In genomic region chr16:88454315-88455057, GRCh38 we compare ENCODE assay signal across 8 cellular contexts. TPM values are rescaled to one million over a fixed set of nuclear protein-coding genes. Genes with fewer than 3 reads are reported as not detected.
DNase-seq lines count a peak whose midpoint lies in the region; ATAC-seq and TF ChIP-seq lines count a peak whose summit lies in the region.

No MANE protein-coding gene starts in this region.

- H3K27me3 ChIP-seq in cardiac muscle cell (no peaks in the 10 kb centered on the region), esophagus muscularis mucosa (peaks cover 0 to 57% (median 14%) of the 10 kb centered on the region in 4 donors)

- peaks cover 14% of the 10 kb centered on the region for H3K4me1 Mint-ChIP-seq in progenitor cell of endocrine pancreas (ENCODE audit: low read depth)

- peaks cover 9% of the 10 kb centered on the region for H3K4me1 ChIP-seq in cardiac muscle cell (ENCODE audit: low read depth)
- peaks cover 31 to 45% (median 40%) of the 10 kb centered on the region in 4 donors for H3K4me1 ChIP-seq in esophagus muscularis mucosa

- intact Hi-C loops in Right ventricle myocardium superior (cut with DNase I) (no loop called here), esophagus muscularis mucosa (cut with DNase I) (no loop called here)

- H3K27me3 Mint-ChIP-seq in progenitor cell of endocrine pancreas = peaks cover 6% of the 10 kb centered on the region

- H3K4me3 ChIP-seq in cardiac muscle cell (peak overlapping the region; percentile 82), esophagus muscularis mucosa (peak overlapping the region; percentile 65 to 71 (median 66))

- peak in 1 of 2 donors; percentile 44 for DNase-seq in cardiac muscle cell (ENCODE audit: low read depth in 1 of 2, low spot score in 1 of 2)
- no peak for DNase-seq in Right ventricle myocardium superior
- DNase-seq in activated CD4-positive, CD25-positive, alpha-beta regulatory T cell treated with anti-CD3 and anti-CD28 coated beads, Interleukin-2, amount 50 U/mL, for 72 hours = peak; percentile 64
- no peak for DNase-seq in esophagus muscularis mucosa (ENCODE audit: extremely low spot score)
- no peak for DNase-seq in progenitor cell of endocrine pancreas (ENCODE audit: low spot score, unreplicated experiment)
- DNase-seq in globus pallidus (ENCODE audit: low spot score) = no peak
- no peak for DNase-seq in occipital lobe (lab: John Stamatoyannopoulos, UW)

- WGBS in esophagus muscularis mucosa = 5% methylated on average over 23 of the region's 45 CpGs

- TF ChIP-seq CTCF in cardiac muscle cell (IDR thresholded peaks at IDR 0.05; ENCODE audit: low read depth, low read length) (no peak), esophagus muscularis mucosa (IDR thresholded peaks at IDR 0.05) (peak in 1 of 3 experiments; percentile 10), progenitor cell of endocrine pancreas (IDR thresholded peaks at IDR 0.05; ENCODE audit: unreplicated experiment) (peak; percentile 26)

- TF ChIP-seq POLR2A in esophagus muscularis mucosa (IDR thresholded peaks at IDR 0.05; ENCODE audit: low read depth) = no peak

- H3K36me3 Mint-ChIP-seq in progenitor cell of endocrine pancreas (ENCODE audit: insufficient read depth) = no peaks in the 10 kb centered on the region

- ATAC-seq in Right ventricle myocardium superior (ENCODE audit: poor library complexity) = no peak
- ATAC-seq in GM18498 (IDR thresholded peaks at IDR 0.05; ENCODE audit: unreplicated experiment) = no peak

- H3K9me3 Mint-ChIP-seq in progenitor cell of endocrine pancreas (ENCODE audit: low read depth) = no peaks in the 10 kb centered on the region

- no peaks in the 10 kb centered on the region for H3K9me3 ChIP-seq in cardiac muscle cell (ENCODE audit: low read depth)
- H3K9me3 ChIP-seq in esophagus muscularis mucosa = no peaks in the 10 kb centered on the region

- no peaks in the 10 kb centered on the region for H3K36me3 ChIP-seq in cardiac muscle cell
- no peaks in the 10 kb centered on the region for H3K36me3 ChIP-seq in esophagus muscularis mucosa

- peak overlapping the region; percentile 90 for H3K27ac Mint-ChIP-seq in progenitor cell of endocrine pancreas

- H3K27ac ChIP-seq in cardiac muscle cell (no peak overlapping the region), esophagus muscularis mucosa (replicated peaks in 1 of 4) (peak overlapping the region in 2 of 4 donors; percentile 12 to 55)

- peak overlapping the region; percentile 87 for H3K4me3 Mint-ChIP-seq in progenitor cell of endocrine pancreas (ENCODE audit: low read depth)

- TF ChIP-seq EP300 in esophagus muscularis mucosa (IDR thresholded peaks at IDR 0.05) = no peak

RNA-seq across cellular contexts. Expression of gene ZFPM1, which starts 1.4 kb away (rescaled TPM):
- total RNA-seq in cardiac muscle cell = 9.4 and 11.9 TPM in 2 replicates
- polyA plus RNA-seq in cardiac muscle cell = 7.6 and 8.3 TPM in 2 replicates
- 3.6 TPM for total RNA-seq in Right ventricle myocardium superior
- total RNA-seq in esophagus muscularis mucosa = 1 to 10 TPM in 2 of 4 donors, under 1 TPM in 2; 0.42 to 1.4 (median 1.0) TPM
- 88.5 and 90.6 TPM in 2 replicates for total RNA-seq in progenitor cell of endocrine pancreas
- total RNA-seq in occipital lobe = 1.2 TPM
